Comparison of ENCODE assay signal across 13 cellular contexts in the genomic region with DNA sequence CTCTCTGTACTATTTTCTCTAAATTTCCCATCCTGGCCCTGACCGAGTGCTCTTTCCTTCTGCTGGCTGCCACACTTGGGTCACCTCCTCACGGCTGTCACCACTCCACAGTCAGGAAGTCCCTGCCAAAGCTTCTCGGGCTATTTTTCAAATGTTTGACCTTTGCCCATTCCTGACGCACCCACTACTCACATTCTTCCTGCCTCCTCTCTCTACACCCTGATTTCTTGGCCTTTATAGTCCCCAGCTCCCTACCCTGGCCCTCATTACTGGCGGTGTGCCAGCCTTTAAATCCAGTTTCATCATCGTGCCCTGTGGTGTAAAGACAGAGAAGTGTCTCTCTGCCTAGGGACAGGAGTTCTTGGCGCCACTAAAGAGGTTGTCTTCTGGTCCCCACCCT. TPM values are rescaled to one million over a fixed set of nuclear protein-coding genes. Genes with fewer than 3 reads are reported as not detected.
DNase-seq lines count a peak whose midpoint lies in the region; ATAC-seq, FAIRE-seq and TF ChIP-seq lines count a peak whose summit lies in the region.
"Had no signal": no experiment of that assay in that cellular context is flagged by ENCODE, and none has a peak within 500 bp of the region (broad histone marks: within the 10 kb centered on the region; RNA-seq: fewer than 3 reads in every experiment).

No MANE protein-coding gene starts in this region.

- H3K4me3 ChIP-seq in ascending aorta (no peak overlapping the region), right cardiac atrium (ENCODE audit: low read length) (no peak overlapping the region), small intestine (ENCODE audit: low read depth in 1 of 2, low read length in 2 of 2) (no peak overlapping the region)

- no peak overlapping the region for H3K4me3 Mint-ChIP-seq in T-cell
- no peak overlapping the region for H3K4me3 Mint-ChIP-seq in activated T-helper 17 cell treated with anti-CD3 and anti-CD28 coated beads, Interleukin-2, amount 50 U/mL, for 72 hours
- H3K4me3 Mint-ChIP-seq: CD4-positive, alpha-beta memory T cell; stimulated activated naive CD8-positive, alpha-beta T cell treated with anti-CD3 and anti-CD28 coated beads, Interleukin-15, Interleukin-2, amounts not matched to agents 100 ng/mL and 50 ng/mL, for 24 hours had no signal

- H3K9me3 ChIP-seq in ascending aorta (no peaks in the 10 kb centered on the region), right cardiac atrium (ENCODE audit: control insufficient read depth, low read length) (no peaks in the 10 kb centered on the region), small intestine (ENCODE audit: control insufficient read depth, low read depth) (no peaks in the 10 kb centered on the region)

- H3K36me3 Mint-ChIP-seq in T-cell: no peaks in the 10 kb centered on the region
- no peaks in the 10 kb centered on the region for H3K36me3 Mint-ChIP-seq in activated T-helper 17 cell treated with anti-CD3 and anti-CD28 coated beads, Interleukin-2, amount 50 U/mL, for 72 hours (ENCODE audit: low read depth)
- H3K36me3 Mint-ChIP-seq: CD4-positive, alpha-beta memory T cell had no signal

- POLR2A ChIA-PET in T-cell (lab: Charles Lee): no interaction called here

- no peaks in the 10 kb centered on the region for H3K4me1 ChIP-seq in ascending aorta
- peaks cover 2% of the 10 kb centered on the region for H3K4me1 ChIP-seq in right cardiac atrium (ENCODE audit: control insufficient read depth, insufficient read depth, low read length)
- H3K4me1 ChIP-seq in small intestine (ENCODE audit: control insufficient read depth in 2 of 2, insufficient read depth in 1 of 2, low read depth in 1 of 2, low read length in 1 of 2): peaks cover 0 to 5% of the 10 kb centered on the region in 2 donors

- DNase-seq in GM03348 (ENCODE audit: low spot score) (peak; percentile 38), ascending aorta (ENCODE audit: low spot score in 2 of 2) (no peak), right cardiac atrium (peak; percentile 63 to 80 (median 79)), small intestine (peak; percentile 76), T-cell (no peak), NCI-H345 treated with DMSO at 0.1 percent for 48 hours (lab: John Stamatoyannopoulos, UW; ENCODE audit: unreplicated experiment) (no peak)
- DNase-seq: CD4-positive, alpha-beta memory T cell; NCI-H524 had no signal

- 19% methylated on average over 7 of the region's 7 CpGs for WGBS in right cardiac atrium
- WGBS in small intestine, 3 donors: 14 to 45% (median 32%) methylated on average over 7 of the region's 7 CpGs

- H3K27ac ChIP-seq in ascending aorta (peak overlapping the region; percentile 13 to 61), right cardiac atrium (ENCODE audit: low read length) (peak overlapping the region; percentile 70), small intestine (ENCODE audit: low read depth in 1 of 2, low read length in 1 of 2) (no peak overlapping the region)
- H3K27ac ChIP-seq: epithelial cell of prostate had no signal

- no peaks in the 10 kb centered on the region for H3K27me3 Mint-ChIP-seq in T-cell
- H3K27me3 Mint-ChIP-seq in activated T-helper 17 cell treated with anti-CD3 and anti-CD28 coated beads, Interleukin-2, amount 50 U/mL, for 72 hours: no peaks in the 10 kb centered on the region
- H3K27me3 Mint-ChIP-seq: stimulated activated naive CD8-positive, alpha-beta T cell treated with anti-CD3 and anti-CD28 coated beads, Interleukin-15, Interleukin-2, amounts not matched to agents 100 ng/mL and 50 ng/mL, for 24 hours had no signal

- no peak for FAIRE-seq in small intestine (lab: Jason Lieb, UNC)
- FAIRE-seq: HepG2 had no signal

- ATAC-seq in right cardiac atrium: peak; percentile 91 to 94
- ATAC-seq in HG03571 (IDR thresholded peaks at IDR 0.05; ENCODE audit: unreplicated experiment): no peak
- no peak for ATAC-seq in T-cell (replicated peaks in 1 of 4)
- no peak for ATAC-seq in activated T-helper 17 cell treated with anti-CD3 and anti-CD28 coated beads, Interleukin-2, amount 50 U/mL, for 72 hours (replicated peaks)
- ATAC-seq: HepG2 had no signal

- H3K27ac Mint-ChIP-seq in T-cell: no peak overlapping the region
- no peak overlapping the region for H3K27ac Mint-ChIP-seq in activated T-helper 17 cell treated with anti-CD3 and anti-CD28 coated beads, Interleukin-2, amount 50 U/mL, for 72 hours
- H3K27ac Mint-ChIP-seq: stimulated activated naive CD8-positive, alpha-beta T cell treated with anti-CD3 and anti-CD28 coated beads, Interleukin-15, Interleukin-2, amounts not matched to agents 100 ng/mL and 50 ng/mL, for 24 hours had no signal

- H3K9me3 Mint-ChIP-seq in T-cell: no peaks in the 10 kb centered on the region
- no peaks in the 10 kb centered on the region for H3K9me3 Mint-ChIP-seq in activated T-helper 17 cell treated with anti-CD3 and anti-CD28 coated beads, Interleukin-2, amount 50 U/mL, for 72 hours
- H3K9me3 Mint-ChIP-seq: stimulated activated naive CD8-positive, alpha-beta T cell treated with anti-CD3 and anti-CD28 coated beads, Interleukin-15, Interleukin-2, amounts not matched to agents 100 ng/mL and 50 ng/mL, for 24 hours had no signal

- H3K4me1 Mint-ChIP-seq in T-cell: peaks cover 2 to 5% (median 3%) of the 10 kb centered on the region in 3 donors
- H3K4me1 Mint-ChIP-seq in activated T-helper 17 cell treated with anti-CD3 and anti-CD28 coated beads, Interleukin-2, amount 50 U/mL, for 72 hours: no peaks in the 10 kb centered on the region

- H3K36me3 ChIP-seq in ascending aorta (no peaks in the 10 kb centered on the region), small intestine (ENCODE audit: control insufficient read depth in 2 of 2, insufficient read depth in 2 of 2, low read length in 2 of 2) (no peaks in the 10 kb centered on the region)

- no peak for TF ChIP-seq CTCF in ascending aorta (IDR thresholded peaks at IDR 0.05)

- H3K27me3 ChIP-seq in ascending aorta: no peaks in the 10 kb centered on the region
- no peaks in the 10 kb centered on the region for H3K27me3 ChIP-seq in right cardiac atrium (ENCODE audit: control insufficient read depth, insufficient read depth)
- H3K27me3 ChIP-seq in small intestine (ENCODE audit: control insufficient read depth in 2 of 2, insufficient read depth in 2 of 2, low read length in 2 of 2): no peaks in the 10 kb centered on the region

- intact Hi-C loops in ascending aorta (cut with DNase I) (no loop called here), right cardiac atrium (cut with DNase I) (no loop called here)

- CTCF ChIA-PET in T-cell (lab: Charles Lee): interaction anchor here in 1 of 2 donors (0.6 kb wide), 1 partner anchor 537 kb away, joined by 3 read pairs; no protein-coding TSS in a partner anchor

RNA-seq across cellular contexts. Expression of a gene that starts 46.4 kb away (rescaled TPM):
- total RNA-seq in ascending aorta (16.7 TPM), right cardiac atrium (100 to 1,000 TPM in 1 of 4 donors, 10 to 100 TPM in 3; 87.5 to 104 (median 91.0) TPM), T-cell (10 to 100 TPM in 4 of 5 donors, 1 to 10 TPM in 1; 9.6 to 15.3 (median 12.7) TPM)
- polyA plus RNA-seq in right cardiac atrium (182 TPM), small intestine (10 to 100 TPM; 10.5 to 17.0 (median 16.5) TPM)
- 10 to 100 TPM; 19.1 to 24.1 TPM for total RNA-seq in activated T-helper 17 cell treated with anti-CD3 and anti-CD28 coated beads, Interleukin-2, amount 50 U/mL, for 72 hours

Comparison
In these comparisons a context has a peak if more than half of its experiments do, and no peak if none do; other contexts are left out.
1. DNase-seq: peak in GM03348 (single experiment), right cardiac atrium (3 of 3) and small intestine (single experiment); none in ascending aorta (0 of 2), T-cell (0 of 34) and NCI-H345 treated with DMSO at 0.1 percent for 48 hours (single experiment).
2. H3K27ac ChIP-seq: peak in ascending aorta (2 of 2) and right cardiac atrium (single experiment); none in small intestine (0 of 2).
3. ATAC-seq: peak in right cardiac atrium (2 of 2); none in HG03571 (single experiment), T-cell (0 of 4) and activated T-helper 17 cell treated with anti-CD3 and anti-CD28 coated beads, Interleukin-2, amount 50 U/mL, for 72 hours (single experiment).